ENCODE assay signal across 24 cellular contexts in the genomic region with DNA sequence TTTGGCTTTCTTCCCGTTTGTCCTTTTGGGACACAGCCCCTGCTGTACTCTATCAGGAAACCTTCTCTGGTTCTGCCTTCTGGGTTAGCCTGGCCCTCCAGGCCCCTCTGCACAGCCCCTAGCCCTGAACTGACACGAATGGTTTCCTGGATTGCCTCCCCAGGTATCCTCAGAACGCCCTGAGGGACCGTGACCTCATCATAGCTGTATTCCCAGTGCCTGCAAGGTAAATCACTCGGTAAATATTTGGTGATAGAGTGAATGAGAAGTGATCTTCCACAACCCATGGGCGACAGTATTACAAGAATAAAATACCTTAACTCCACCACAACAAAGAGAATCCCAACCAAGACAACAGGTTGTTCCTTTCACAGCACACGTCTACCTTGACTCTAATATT.
DNase-seq lines count a peak whose midpoint lies in the region; ATAC-seq and FAIRE-seq lines count a peak whose summit lies in the region.
"Had no signal": no experiment of that assay in that cellular context is flagged by ENCODE, and none has a peak within 500 bp of the region (broad histone marks: within the 10 kb centered on the region; RNA-seq: fewer than 3 reads in every experiment).

No MANE protein-coding gene starts in this region.

- DNase-seq in NCI-H1417 (lab: John Stamatoyannopoulos, UW): peak in 2 of 3 experiments; percentile 10 to 19
- DNase-seq in NCI-H1417 treated with DMSO at 0.1 percent for 48 hours (lab: John Stamatoyannopoulos, UW): no peak
- DNase-seq in NCI-H146 treated with DMSO at 0.1 percent for 48 hours (lab: John Stamatoyannopoulos, UW; ENCODE audit: unreplicated experiment): peak; percentile 63
- peak; percentile 59 for DNase-seq in islet precursor cell
- DNase-seq in urothelium cell line (ENCODE audit: low spot score): no peak
- no peak for DNase-seq in activated CD4-positive, alpha-beta T cell treated with anti-CD3 and anti-CD28 coated beads, Interleukin-2, amount 50 U/mL, for 48 hours
- DNase-seq: AML-193; COR-L47; EL; KG1; MV-4-11; NCI-H2029; NCI-H2171; NCI-H446 treated with DMSO at 0.1 percent for 48 hours; NCI-H748 treated with DMSO at 0.1 percent for 48 hours; NK-92 treated with Interleukin-12 subunit alpha and Interleukin-12 subunit beta, amount 100 ng/mL, for 24 hours; T-cell had no signal

- ATAC-seq in GM18861 (IDR thresholded peaks at IDR 0.05; ENCODE audit: unreplicated experiment) (no peak), HG03354 (IDR thresholded peaks at IDR 0.05; ENCODE audit: poor library complexity, severe bottlenecking, unreplicated experiment) (no peak)
- ATAC-seq: GM23338, Right ventricle myocardium inferior, T-cell had no signal

- peak; percentile 23 for FAIRE-seq in urothelium cell line (lab: Jason Lieb, UNC)
- FAIRE-seq: GM12892, GM18507, RCC 7860 had no signal

Comparison
In these comparisons a context has a peak if more than half of its experiments do, and no peak if none do; other contexts are left out.
1. DNase-seq: peak in NCI-H1417 (2 of 3), NCI-H146 treated with DMSO at 0.1 percent for 48 hours (single experiment) and islet precursor cell (single experiment); none in NCI-H1417 treated with DMSO at 0.1 percent for 48 hours (single experiment), urothelium cell line (single experiment) and activated CD4-positive, alpha-beta T cell treated with anti-CD3 and anti-CD28 coated beads, Interleukin-2, amount 50 U/mL, for 48 hours (0 of 2).